ENCODE assay signal across 23 cellular contexts in genomic region chr1:169132512-169133227, GRCh38. TPM values are rescaled to one million over a fixed set of nuclear protein-coding genes. Genes with fewer than 3 reads are reported as not detected.
A peak's percentile ranks its signal among the peaks of the same experiment; 100 is the strongest.
DNase-seq lines count a peak whose midpoint lies in the region; ATAC-seq and TF ChIP-seq lines count a peak whose summit lies in the region.
"Had no signal": no experiment of that assay in that cellular context is flagged by ENCODE, and none has a peak within 500 bp of the region (broad histone marks: within the 10 kb centered on the region; RNA-seq: fewer than 3 reads in every experiment).

No MANE protein-coding gene starts in this region.

- H3K79me1 ChIP-seq in mesendoderm (ENCODE audit: low read length) = no peaks in the 10 kb centered on the region

- H3K56ac ChIP-seq in mesendoderm (ENCODE audit: low read length) = no peak overlapping the region

- DNase-seq in A172 (ENCODE audit: low spot score) = peak; percentile 53
- peak; percentile 41 for DNase-seq in PC-3
- peak in 1 of 2 donors; percentile 59 for DNase-seq in foreskin keratinocyte
- DNase-seq in natural killer cell treated with Interleukin-12 subunit alpha and Interleukin-12 subunit beta and Interleukin-15 and Interleukin-18, amount 100 ng/mL, for 72 hours (ENCODE audit: low spot score) = no peak
- no peak for DNase-seq in mesendoderm
- no peak for DNase-seq in GM03348 (ENCODE audit: low spot score)
- DNase-seq in ovary = no peak
- DNase-seq: activated CD4-positive, alpha-beta T cell treated with anti-CD3 and anti-CD28 coated beads, Interleukin-2, amount 50 U/mL, for 1 hour; activated CD8-positive, alpha-beta memory T cell treated with anti-CD3 and anti-CD28 coated beads, Interleukin-2, amount 50 U/mL, for 4 hours; activated effector memory CD4-positive, alpha-beta T cell treated with Interleukin-2 at 50 U/mL for 16 hours; brain microvascular endothelial cell; foreskin melanocyte; NCI-H1694 treated with DMSO at 0.1 percent for 48 hours; NCI-H2227 treated with DMSO at 0.1 percent for 48 hours; stimulated activated CD8-positive, alpha-beta memory T cell treated with anti-CD3 and anti-CD28 coated beads, Interleukin-4, amount 100 ng/mL, for 48 hours; substantia nigra had no signal

- H2BK5ac ChIP-seq in mesendoderm (ENCODE audit: low read length) = no peak overlapping the region

- H3K9me3 Mint-ChIP-seq in natural killer cell treated with Interleukin-12 subunit alpha and Interleukin-12 subunit beta and Interleukin-15 and Interleukin-18, amount 100 ng/mL, for 72 hours = no peaks in the 10 kb centered on the region

- no peak overlapping the region for H3K4ac ChIP-seq in mesendoderm (ENCODE audit: low read depth, low read length)

- ATAC-seq in PC-3 (peak; percentile 25), foreskin keratinocyte (peak; percentile 39), SK-N-SH treated with all-trans-retinoic acid at 6 μM for 48 hours (no peak)
- ATAC-seq in natural killer cell treated with Interleukin-12 subunit alpha and Interleukin-12 subunit beta and Interleukin-15 and Interleukin-18, amount 100 ng/mL, for 72 hours = peak; percentile 49 to 67
- ATAC-seq: K562 had no signal

- no peak for TF ChIP-seq CTCF in PC-3 (conservative IDR thresholded peaks at IDR 0.05; ENCODE audit: low read depth, low read length)
- TF ChIP-seq CTCF in foreskin keratinocyte (conservative IDR thresholded peaks at IDR 0.05) = no peak
- no peak for TF ChIP-seq CTCF in ovary (IDR thresholded peaks at IDR 0.05)

- H3K27ac ChIP-seq in PC-3 (ENCODE audit: low read length) (no peak overlapping the region), foreskin keratinocyte (no peak overlapping the region), mesendoderm (ENCODE audit: low read depth, low read length) (no peak overlapping the region), ovary (no peak overlapping the region)
- H3K27ac ChIP-seq: BLaER1, brain microvascular endothelial cell, epithelial cell of prostate, PC-9, right atrium auricular region, SJSA1 had no signal

- H3K9me3 ChIP-seq in PC-3 (ENCODE audit: low read length) = no peaks in the 10 kb centered on the region
- no peaks in the 10 kb centered on the region for H3K9me3 ChIP-seq in ovary
- H3K9me3 ChIP-seq: BLaER1, right atrium auricular region, SJSA1 had no signal

- H3K79me2 ChIP-seq in PC-3 (ENCODE audit: low read length) (peaks cover 17% of the 10 kb centered on the region), mesendoderm (ENCODE audit: control insufficient read depth, insufficient read depth, low read length) (no peaks in the 10 kb centered on the region)

- H3K23ac ChIP-seq in mesendoderm (ENCODE audit: low read length) = no peak overlapping the region

- no peak overlapping the region for H2BK120ac ChIP-seq in mesendoderm (ENCODE audit: low read depth, low read length)

- H4K8ac ChIP-seq in mesendoderm (ENCODE audit: low read depth, low read length) = no peak overlapping the region

- H2BK15ac ChIP-seq in mesendoderm (replicated peaks; ENCODE audit: low read depth) = no peak overlapping the region

- no peak overlapping the region for H3K4me3 ChIP-seq in PC-3 (ENCODE audit: low read length)
- no peak overlapping the region for H3K4me3 ChIP-seq in mesendoderm (ENCODE audit: low read length)
- H3K4me3 ChIP-seq in ovary = no peak overlapping the region
- H3K4me3 ChIP-seq: BLaER1, K562, PC-9, right atrium auricular region, SJSA1 had no signal

- peaks cover 0 to 3% of the 10 kb centered on the region in 2 donors for H3K27me3 Mint-ChIP-seq in natural killer cell treated with Interleukin-12 subunit alpha and Interleukin-12 subunit beta and Interleukin-15 and Interleukin-18, amount 100 ng/mL, for 72 hours

- no peaks in the 10 kb centered on the region for H3K36me3 Mint-ChIP-seq in natural killer cell treated with Interleukin-12 subunit alpha and Interleukin-12 subunit beta and Interleukin-15 and Interleukin-18, amount 100 ng/mL, for 72 hours

- H2AK5ac ChIP-seq in mesendoderm (ENCODE audit: low read length) = no peak overlapping the region

- peak overlapping the region; percentile 34 to 73 for H3K27ac Mint-ChIP-seq in natural killer cell treated with Interleukin-12 subunit alpha and Interleukin-12 subunit beta and Interleukin-15 and Interleukin-18, amount 100 ng/mL, for 72 hours

- H4K20me1 ChIP-seq in PC-3 (ENCODE audit: low read length) = no peaks in the 10 kb centered on the region
- H4K20me1 ChIP-seq: BLaER1 had no signal

- BruUV-seq in PC-3 (replicated peaks; lab: Mats Ljungman, UMichigan) = no TSS peak

- no CpG with 5 or more reads among the region's 4 CpGs for whole genome bisulfite sequencing in mesendoderm (ENCODE audit: extremely low coverage, insufficient coverage, low lambda C conversion rate)
- WGBS in ovary, 3 donors = 67 to 83% (median 81%) methylated on average over 4 of the region's 4 CpGs

- intact Hi-C loops in PC-3 (cut with micrococcal nuclease) (loop anchor here (5.0 kb wide), 1 partner anchor 210 kb away; no protein-coding TSS in a partner anchor), ovary (cut with DNase I) (no loop called here)

- no peak overlapping the region for H3K9ac ChIP-seq in PC-3 (ENCODE audit: low read length)
- no peak overlapping the region for H3K9ac ChIP-seq in mesendoderm (ENCODE audit: low read length)
- H3K9ac ChIP-seq: BLaER1 had no signal

- H3K4me1 Mint-ChIP-seq in natural killer cell treated with Interleukin-12 subunit alpha and Interleukin-12 subunit beta and Interleukin-15 and Interleukin-18, amount 100 ng/mL, for 72 hours (ENCODE audit: low read depth in 2 of 2) = peaks cover 18 to 24% of the 10 kb centered on the region in 2 donors

- no peak overlapping the region for H2AFZ ChIP-seq in PC-3 (ENCODE audit: low read length)
- H2AFZ ChIP-seq: PC-9 had no signal

- no peaks in the 10 kb centered on the region for H3K27me3 ChIP-seq in PC-3 (ENCODE audit: low read length)
- H3K27me3 ChIP-seq in foreskin keratinocyte = no peaks in the 10 kb centered on the region
- H3K27me3 ChIP-seq in mesendoderm (ENCODE audit: insufficient read depth, low read length, poor library complexity) = no peaks in the 10 kb centered on the region
- no peaks in the 10 kb centered on the region for H3K27me3 ChIP-seq in ovary
- H3K27me3 ChIP-seq: BLaER1, brain microvascular endothelial cell, right atrium auricular region, SJSA1 had no signal

- no peak for TF ChIP-seq POLR2A in ovary (IDR thresholded peaks at IDR 0.05)

- H3K4me3 Mint-ChIP-seq in natural killer cell treated with Interleukin-12 subunit alpha and Interleukin-12 subunit beta and Interleukin-15 and Interleukin-18, amount 100 ng/mL, for 72 hours = peak overlapping the region; percentile 56

- CTCF ChIA-PET in PC-3 (lab: Charles Lee) = interaction anchor here (0.6 kb wide), 2 partner anchors 220 to 675 kb away, joined by 4 read pairs; no protein-coding TSS in a partner anchor

- POLR2A ChIA-PET in PC-3 (lab: Charles Lee; ENCODE audit: unreplicated experiment) = no interaction called here

- H3K9me2 ChIP-seq in PC-3 (replicated peaks; ENCODE audit: low read length) = no peaks in the 10 kb centered on the region

- H3K36me3 ChIP-seq in PC-3 (ENCODE audit: low read depth, low read length) (peaks cover 52% of the 10 kb centered on the region), mesendoderm (ENCODE audit: control insufficient read depth, insufficient read depth, low read length) (no peaks in the 10 kb centered on the region), ovary (no peaks in the 10 kb centered on the region)

- H3F3A ChIP-seq in PC-3 (ENCODE audit: low read length, unreplicated experiment) = no peaks in the 10 kb centered on the region

- no peak overlapping the region for H4K5ac ChIP-seq in mesendoderm (ENCODE audit: low read length)

- H3K4me1 ChIP-seq in PC-3 (ENCODE audit: insufficient read depth, low read length) = peaks cover 40% of the 10 kb centered on the region
- peaks cover 10% of the 10 kb centered on the region for H3K4me1 ChIP-seq in foreskin keratinocyte
- no peaks in the 10 kb centered on the region for H3K4me1 ChIP-seq in mesendoderm (ENCODE audit: control insufficient read depth, low read depth, low read length)
- H3K4me1 ChIP-seq in ovary (ENCODE audit: insufficient read depth) = no peaks in the 10 kb centered on the region

- no peak for TF ChIP-seq EP300 in ovary (IDR thresholded peaks at IDR 0.05)

- H3K4me2 ChIP-seq in PC-3 (ENCODE audit: low read length) = no peak overlapping the region
- H3K4me2 ChIP-seq in mesendoderm (ENCODE audit: low read length) = no peak overlapping the region
- H3K4me2 ChIP-seq: BLaER1, PC-9 had no signal

- no peak overlapping the region for H3K18ac ChIP-seq in mesendoderm (ENCODE audit: low read length)

TF ChIP-seq in SK-N-SH treated with all-trans-retinoic acid at 6 μM for 48 hours, 23 proteins besides CTCF, POLR2A, EP300 and RAD21:
- no peak for TF ChIP-seq ZFP30 (CRISPR knock-in tag; IDR thresholded peaks at IDR 0.05)
TF ChIP-seq in SK-N-SH treated with all-trans-retinoic acid at 6 μM for 48 hours: peak in this region for 0.

RNA-seq across cellular contexts. Expression of gene ATP1B1, which starts 26.2 kb away (rescaled TPM):
- 44.8 and 60.1 TPM in 2 replicates for total RNA-seq in A172 (2014; rRNA removed; shearing (Covaris generic))
- total RNA-seq in PC-3 (2014; rRNA removed) (68.7 and 76.6 TPM in 2 replicates), foreskin keratinocyte (35.8 and 36.3 TPM in 2 replicates), ovary (100 to 1,000 TPM in 3 of 7 donors, 10 to 100 TPM in 4; 40.2 to 130 (median 93.8) TPM)
- polyA plus RNA-seq in foreskin keratinocyte (18.8 and 20.0 TPM in 2 replicates), ovary (10 to 100 TPM; 35.8 to 56.3 TPM)
- 1 to 10 TPM; 1.3 to 2.3 TPM for total RNA-seq in natural killer cell treated with Interleukin-12 subunit alpha and Interleukin-12 subunit beta and Interleukin-15 and Interleukin-18, amount 100 ng/mL, for 72 hours
- polyA plus RNA-seq in mesendoderm (2013, experiment 1 of 2) = 33.8 TPM
- polyA plus RNA-seq in mesendoderm (2013, experiment 2 of 2) = 36.1 TPM

Comparison
In these comparisons a context has a peak if more than half of its experiments do, and no peak if none do; other contexts are left out.
1. DNase-seq: peak in A172 (single experiment) and PC-3 (single experiment); none in natural killer cell treated with Interleukin-12 subunit alpha and Interleukin-12 subunit beta and Interleukin-15 and Interleukin-18, amount 100 ng/mL, for 72 hours (single experiment), mesendoderm (single experiment), GM03348 (single experiment) and ovary (0 of 5).
2. RNA of gene ATP1B1, which starts 26.2 kb away (total RNA-seq): 40.2 to 130 TPM in ovary, 68.7 to 76.6 TPM in PC-3, 44.8 to 60.1 TPM in A172 and 35.8 to 36.3 TPM in foreskin keratinocyte; 1.3 to 2.3 TPM in natural killer cell treated with Interleukin-12 subunit alpha and Interleukin-12 subunit beta and Interleukin-15 and Interleukin-18, amount 100 ng/mL, for 72 hours; every median in the first group is over 10 times any median in the second.